9 cellular contexts compared by ENCODE assay signal in the genomic region with DNA sequence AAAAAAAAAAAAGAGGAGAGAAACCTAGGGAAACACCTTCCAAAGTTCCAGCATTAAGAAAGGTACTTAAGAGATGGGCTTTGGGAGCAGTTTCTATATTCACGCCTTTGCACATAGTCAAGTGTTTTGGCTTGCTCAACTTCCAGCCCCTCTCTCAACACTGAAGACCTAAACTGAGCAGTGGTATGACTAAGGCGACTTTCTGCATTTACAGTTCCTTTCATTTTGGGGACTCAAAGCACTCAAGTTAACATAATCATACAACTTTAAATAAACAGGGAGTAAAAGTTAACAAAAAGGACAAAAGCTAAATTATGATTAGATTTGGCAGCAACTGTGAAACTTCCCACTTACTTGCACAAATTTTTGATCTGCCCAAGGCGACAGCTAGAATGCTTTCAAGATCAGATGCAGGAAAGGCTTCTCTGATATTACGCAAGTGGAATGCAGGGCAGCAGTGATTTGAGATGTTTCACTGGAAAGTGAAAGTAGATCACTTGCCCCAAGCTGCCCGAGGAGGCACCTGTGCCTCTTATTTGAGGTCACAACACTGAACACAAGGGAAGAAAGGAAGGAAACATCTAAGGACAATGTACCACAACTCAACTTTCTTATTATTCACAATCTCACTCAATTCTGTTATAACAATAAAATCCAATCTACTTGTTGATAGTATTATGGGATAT.
DNase-seq lines count a peak whose midpoint lies in the region; ATAC-seq and TF ChIP-seq lines count a peak whose summit lies in the region.
"Had no signal": no experiment of that assay in that cellular context is flagged by ENCODE, and none has a peak within 500 bp of the region (broad histone marks: within the 10 kb centered on the region; RNA-seq: fewer than 3 reads in every experiment).

No MANE protein-coding gene starts in this region.

- no peak overlapping the region for H3K4me2 ChIP-seq in neuronal stem cell (ENCODE audit: insufficient read depth, low read length, poor library complexity, severe bottlenecking)

- no peak overlapping the region for H3K4ac ChIP-seq in neuronal stem cell (ENCODE audit: low read length)

- peak; percentile 37 for DNase-seq in GM12865 (ENCODE audit: low read depth)
- peak; percentile 11 for DNase-seq in M059J (ENCODE audit: low read depth)
- peak; percentile 49 for DNase-seq in adipocyte (ENCODE audit: low read depth)
- DNase-seq in neuronal stem cell (ENCODE audit: low spot score), result no peak
- no peak for DNase-seq in H7
- DNase-seq in CD1c-positive myeloid dendritic cell (ENCODE audit: extremely low spot score), result no peak
- no peak for DNase-seq in heart right ventricle
- no peak for DNase-seq in RWPE1 (ENCODE audit: low spot score)

- no peak overlapping the region for H3K27ac ChIP-seq in neuronal stem cell (replicated peaks; ENCODE audit: low read length)
- peak overlapping the region in 1 of 10 donors; percentile 1 for H3K27ac ChIP-seq in heart right ventricle
- H3K27ac ChIP-seq in RWPE1, result no peak overlapping the region
- H3K27ac ChIP-seq: HL-60 had no signal

- POLR2A ChIA-PET in RWPE1 (lab: Yijun Ruan, JAX; ENCODE audit: low non-redundant PET), result no interaction called here

- H3K23ac ChIP-seq in neuronal stem cell (ENCODE audit: low read depth, low read length, poor library complexity), result no peak overlapping the region

- intact Hi-C loops in heart right ventricle (cut with DNase I), result loop anchor here in 8 of 10 donors (5.0 to 10.0 kb wide), 8 partner anchors 293 to 778 kb away; no protein-coding TSS in a partner anchor

- H3K27me3 ChIP-seq in adipocyte (replicated peaks; ENCODE audit: control insufficient read depth, insufficient read depth, low read length) (no peaks in the 10 kb centered on the region), neuronal stem cell (ENCODE audit: control insufficient read depth in 3 of 3, insufficient read depth in 3 of 3, low read depth in 1 of 3, low read length in 3 of 3) (no peaks in the 10 kb centered on the region), H7 (ENCODE audit: control insufficient read depth, insufficient read depth, low read length) (no peaks in the 10 kb centered on the region), heart right ventricle (peaks cover 0 to 56% (median 51%) of the 10 kb centered on the region in 7 donors)

- H3K79me1 ChIP-seq in neuronal stem cell (ENCODE audit: low read depth, low read length), result no peaks in the 10 kb centered on the region

- no peak overlapping the region for H2AK5ac ChIP-seq in neuronal stem cell (ENCODE audit: low read depth, low read length)

- no peaks in the 10 kb centered on the region for H3K9me3 ChIP-seq in adipocyte (ENCODE audit: control insufficient read depth, low read length)
- H3K9me3 ChIP-seq in neuronal stem cell (replicated peaks in 1 of 2; ENCODE audit: control insufficient read depth in 2 of 2, insufficient read depth in 1 of 2, low read depth in 1 of 2, low read length in 2 of 2), result no peaks in the 10 kb centered on the region
- H3K9me3 ChIP-seq in heart right ventricle, result no peaks in the 10 kb centered on the region

- peak overlapping the region; percentile 11 for H2AFZ ChIP-seq in neuronal stem cell (ENCODE audit: low read length)

- no peak overlapping the region for H4K8ac ChIP-seq in neuronal stem cell (ENCODE audit: low read depth, low read length)

- H2BK15ac ChIP-seq in neuronal stem cell (ENCODE audit: low read length), result no peak overlapping the region

- no peak overlapping the region for H3K18ac ChIP-seq in neuronal stem cell (ENCODE audit: low read length)

- H3K4me1 ChIP-seq in adipocyte (ENCODE audit: control insufficient read depth, insufficient read depth, low read length) (peaks cover 35% of the 10 kb centered on the region), neuronal stem cell (ENCODE audit: control insufficient read depth in 2 of 2, insufficient read depth in 1 of 2, low read depth in 1 of 2, low read length in 2 of 2) (peaks cover 4 to 6% of the 10 kb centered on the region in 2 donors), heart right ventricle (peaks cover 0 to 7% (median 0%) of the 10 kb centered on the region in 9 donors)

- H3K9ac ChIP-seq in adipocyte (ENCODE audit: low read length) (peak overlapping the region; percentile 18), neuronal stem cell (ENCODE audit: low read depth, low read length, poor library complexity) (no peak overlapping the region)

- no CpG with 5 or more reads among the region's 5 CpGs for WGBS in neuronal stem cell (ENCODE audit: extremely low coverage in 2 of 2, insufficient read length in 2 of 2, insufficient replicate concordance in 1 of 2), 2 donors
- WGBS in heart right ventricle, 2 donors, result 53 to 59% methylated on average over 5 of the region's 5 CpGs

- CTCF ChIA-PET in RWPE1 (lab: Yijun Ruan, JAX), result interaction anchor here (0.7 to 4.3 kb wide), 4 partner anchors 280 to 735 kb away, joined by 3 to 39 read pairs (median 4); a partner anchor contains a TSS

- H2BK120ac ChIP-seq in neuronal stem cell (ENCODE audit: low read depth, low read length), result no peak overlapping the region

- H3K36me3 ChIP-seq in adipocyte (ENCODE audit: control insufficient read depth, insufficient read depth, low read length, severe bottlenecking), result no peaks in the 10 kb centered on the region
- H3K36me3 ChIP-seq in neuronal stem cell (replicated peaks in 1 of 2; ENCODE audit: control insufficient read depth in 2 of 2, insufficient read depth in 2 of 2, low read length in 2 of 2), result no peaks in the 10 kb centered on the region
- H3K36me3 ChIP-seq in H7 (replicated peaks; ENCODE audit: control insufficient read depth, insufficient read depth, low read length), result no peaks in the 10 kb centered on the region
- H3K36me3 ChIP-seq in heart right ventricle, result no peaks in the 10 kb centered on the region

- H3K4me3 ChIP-seq in GM12865 (ENCODE audit: low read depth, low read length), result no peak overlapping the region
- H3K4me3 ChIP-seq in adipocyte (ENCODE audit: low read length), result peak overlapping the region; percentile 23
- no peak overlapping the region for H3K4me3 ChIP-seq in neuronal stem cell (ENCODE audit: low read length in 2 of 2)
- no peak overlapping the region for H3K4me3 ChIP-seq in H7 (ENCODE audit: insufficient read depth, low read depth, low read length)
- H3K4me3 ChIP-seq in heart right ventricle, result peak overlapping the region in 1 of 10 donors; percentile 15

- ATAC-seq in heart right ventricle, result no peak

- TF ChIP-seq CTCF in GM12865 (IDR thresholded peaks at IDR 0.05; ENCODE audit: insufficient read depth, low read depth, low read length, missing control alignments), result no peak
- TF ChIP-seq CTCF in heart right ventricle (IDR thresholded peaks at IDR 0.05), result no peak
- no peak for TF ChIP-seq CTCF in RWPE1 (conservative IDR thresholded peaks at IDR 0.05; ENCODE audit: low read depth)

- no peak overlapping the region for H2BK5ac ChIP-seq in neuronal stem cell (ENCODE audit: low read length)

- no peak overlapping the region for H2BK12ac ChIP-seq in neuronal stem cell (ENCODE audit: low read length)

- H4K91ac ChIP-seq in neuronal stem cell (ENCODE audit: low read depth, low read length, poor library complexity), result no peak overlapping the region

- no peak overlapping the region for H3K14ac ChIP-seq in neuronal stem cell (ENCODE audit: low read length)

Comparison
In these comparisons a context has a peak if more than half of its experiments do, and no peak if none do; other contexts are left out.
1. DNase-seq: peak in GM12865 (single experiment), M059J (single experiment) and adipocyte (single experiment); none in neuronal stem cell (single experiment), H7 (single experiment), CD1c-positive myeloid dendritic cell (single experiment), heart right ventricle (0 of 2) and RWPE1 (single experiment).